In genomic region chr20:33649201-33649631, GRCh38 we compare ENCODE assay signal across 12 cellular contexts. TPM values are rescaled to one million over a fixed set of nuclear protein-coding genes. Genes with fewer than 3 reads are reported as not detected.
DNase-seq lines count a peak whose midpoint lies in the region; ATAC-seq and TF ChIP-seq lines count a peak whose summit lies in the region.
"Had no signal": no experiment of that assay in that cellular context is flagged by ENCODE, and none has a peak within 500 bp of the region (broad histone marks: within the 10 kb centered on the region; RNA-seq: fewer than 3 reads in every experiment).

No MANE protein-coding gene starts in this region.

- peaks cover 41% of the 10 kb centered on the region for H3K4me1 Mint-ChIP-seq in Calu3 (ENCODE audit: low read depth, unreplicated experiment)

- H3K27ac ChIP-seq in right cardiac atrium (ENCODE audit: low read length): no peak overlapping the region
- no peak overlapping the region for H3K27ac ChIP-seq in stomach smooth muscle (ENCODE audit: low read length)
- H3K27ac ChIP-seq: SK-N-MC had no signal

- no peak for TF ChIP-seq CTCF in Calu3 (IDR thresholded peaks at IDR 0.05; ENCODE audit: unreplicated experiment)

- H3K4me3 Mint-ChIP-seq in Calu3 (ENCODE audit: low read depth, unreplicated experiment): no peak overlapping the region
- H3K4me3 Mint-ChIP-seq: activated CD4-positive, alpha-beta T cell treated with anti-CD3 and anti-CD28 coated beads, Interleukin-2, amount 10 ng/mL, durations not matched to agents 7 days and 5 days had no signal

- peaks cover 15 to 18% of the 10 kb centered on the region in 2 donors for H3K36me3 ChIP-seq in stomach smooth muscle (ENCODE audit: control insufficient read depth in 2 of 2, insufficient read depth in 2 of 2, low read length in 2 of 2)

- no peak overlapping the region for H3K27ac Mint-ChIP-seq in Calu3 (ENCODE audit: unreplicated experiment)
- H3K27ac Mint-ChIP-seq: activated CD4-positive, alpha-beta T cell treated with anti-CD3 and anti-CD28 coated beads, Interleukin-2, amount 10 ng/mL, durations not matched to agents 7 days and 5 days had no signal

- no peak overlapping the region for H3K4me3 ChIP-seq in right cardiac atrium (ENCODE audit: low read length)
- peak overlapping the region; percentile 28 to 47 for H3K4me3 ChIP-seq in stomach smooth muscle (ENCODE audit: low read length in 2 of 2)
- H3K4me3 ChIP-seq: SK-N-MC had no signal

- H3K9me3 Mint-ChIP-seq in Calu3 (ENCODE audit: low read depth, unreplicated experiment): no peaks in the 10 kb centered on the region
- H3K9me3 Mint-ChIP-seq: activated CD4-positive, alpha-beta T cell treated with anti-CD3 and anti-CD28 coated beads, Interleukin-2, amount 10 ng/mL, durations not matched to agents 7 days and 5 days had no signal

- H3K27me3 ChIP-seq in right cardiac atrium (ENCODE audit: control insufficient read depth, insufficient read depth) (no peaks in the 10 kb centered on the region), stomach smooth muscle (ENCODE audit: control insufficient read depth in 1 of 2, insufficient read depth in 2 of 2, low read length in 2 of 2) (no peaks in the 10 kb centered on the region)

- H3K4me1 ChIP-seq in right cardiac atrium (ENCODE audit: control insufficient read depth, insufficient read depth, low read length) (peaks cover 9% of the 10 kb centered on the region), stomach smooth muscle (ENCODE audit: control insufficient read depth, insufficient read depth, low read length) (peaks cover 37% of the 10 kb centered on the region)

- H3K9me3 ChIP-seq in right cardiac atrium (ENCODE audit: control insufficient read depth, low read length) (no peaks in the 10 kb centered on the region), stomach smooth muscle (ENCODE audit: control insufficient read depth in 2 of 2, low read length in 2 of 2) (no peaks in the 10 kb centered on the region)

- intact Hi-C loops in right cardiac atrium (cut with DNase I): no loop called here
- intact Hi-C loops in Calu3 (cut with micrococcal nuclease; ENCODE audit: unreplicated experiment): no loop called here

- peaks cover 60% of the 10 kb centered on the region for H3K36me3 Mint-ChIP-seq in Calu3 (ENCODE audit: insufficient read depth, unreplicated experiment)

- DNase-seq in NCI-H2081 (lab: John Stamatoyannopoulos, UW) (peak; percentile 19 to 35), NCI-H2081 treated with DMSO at 0.1 percent for 48 hours (lab: John Stamatoyannopoulos, UW) (no peak), right cardiac atrium (peak; percentile 79 to 89 (median 89)), Calu3 (no peak), 8988T (no peak)
- no peak for DNase-seq in activated CD4-positive, alpha-beta T cell treated with anti-CD3 and anti-CD28 coated beads for 4 hours
- DNase-seq: activated CD4-positive, alpha-beta T cell treated with anti-CD3 and anti-CD28 coated beads, Interleukin-2, amount 10 ng/mL, durations not matched to agents 7 days and 5 days; NCI-H187 treated with DMSO at 0.1 percent for 48 hours had no signal

- 68% methylated on average over 17 of the region's 17 CpGs for WGBS in right cardiac atrium

- H3K9ac ChIP-seq in stomach smooth muscle (ENCODE audit: low read length in 2 of 2): peak overlapping the region in 1 of 2 donors; percentile 29

- BruUV-seq in Calu3 (replicated peaks; lab: Mats Ljungman, UMichigan): no TSS peak

- no peaks in the 10 kb centered on the region for H3K27me3 Mint-ChIP-seq in Calu3 (ENCODE audit: unreplicated experiment)
- H3K27me3 Mint-ChIP-seq: activated CD4-positive, alpha-beta T cell treated with anti-CD3 and anti-CD28 coated beads, Interleukin-2, amount 10 ng/mL, durations not matched to agents 7 days and 5 days had no signal

- CTCF ChIA-PET in Calu3 (lab: Charles Lee): interaction anchor here (0.5 kb wide), 1 partner anchor 132 kb away, joined by 3 read pairs; no protein-coding TSS in a partner anchor

- ATAC-seq in SK-N-SH treated with all-trans-retinoic acid at 6 μM for 48 hours: peak; percentile 8; the same call in 1 of the 3 replicates
- peak; percentile 56 to 63 for ATAC-seq in right cardiac atrium

TF ChIP-seq in SK-N-SH treated with all-trans-retinoic acid at 6 μM for 48 hours, 23 proteins besides CTCF, POLR2A, EP300 and RAD21:
- TF ChIP-seq ARNTL (CRISPR knock-in tag; IDR thresholded peaks at IDR 0.05; ENCODE audit: borderline replicate concordance, low read depth): no peak
- TF ChIP-seq GLIS3 (CRISPR knock-in tag; IDR thresholded peaks at IDR 0.05): no peak
- no peak for TF ChIP-seq ESRRG (CRISPR knock-in tag; IDR thresholded peaks at IDR 0.05)
- TF ChIP-seq RARB (CRISPR knock-in tag; IDR thresholded peaks at IDR 0.05): no peak
- TF ChIP-seq SNAI2 (CRISPR knock-in tag; IDR thresholded peaks at IDR 0.05): no peak
- TF ChIP-seq, protein P1, sequence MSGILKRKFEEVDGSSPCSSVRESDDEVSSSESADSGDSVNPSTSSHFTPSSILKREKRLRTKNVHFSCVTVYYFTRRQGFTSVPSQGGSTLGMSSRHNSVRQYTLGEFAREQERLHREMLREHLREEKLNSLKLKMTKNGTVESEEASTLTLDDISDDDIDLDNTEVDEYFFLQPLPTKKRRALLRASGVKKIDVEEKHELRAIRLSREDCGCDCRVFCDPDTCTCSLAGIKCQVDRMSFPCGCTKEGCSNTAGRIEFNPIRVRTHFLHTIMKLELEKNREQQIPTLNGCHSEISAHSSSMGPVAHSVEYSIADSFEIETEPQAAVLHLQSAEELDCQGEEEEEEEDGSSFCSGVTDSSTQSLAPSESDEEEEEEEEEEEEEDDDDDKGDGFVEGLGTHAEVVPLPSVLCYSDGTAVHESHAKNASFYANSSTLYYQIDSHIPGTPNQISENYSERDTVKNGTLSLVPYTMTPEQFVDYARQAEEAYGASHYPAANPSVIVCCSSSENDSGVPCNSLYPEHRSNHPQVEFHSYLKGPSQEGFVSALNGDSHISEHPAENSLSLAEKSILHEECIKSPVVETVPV (CRISPR knock-in tag; IDR thresholded peaks at IDR 0.05): no peak
- TF ChIP-seq, protein P2, sequence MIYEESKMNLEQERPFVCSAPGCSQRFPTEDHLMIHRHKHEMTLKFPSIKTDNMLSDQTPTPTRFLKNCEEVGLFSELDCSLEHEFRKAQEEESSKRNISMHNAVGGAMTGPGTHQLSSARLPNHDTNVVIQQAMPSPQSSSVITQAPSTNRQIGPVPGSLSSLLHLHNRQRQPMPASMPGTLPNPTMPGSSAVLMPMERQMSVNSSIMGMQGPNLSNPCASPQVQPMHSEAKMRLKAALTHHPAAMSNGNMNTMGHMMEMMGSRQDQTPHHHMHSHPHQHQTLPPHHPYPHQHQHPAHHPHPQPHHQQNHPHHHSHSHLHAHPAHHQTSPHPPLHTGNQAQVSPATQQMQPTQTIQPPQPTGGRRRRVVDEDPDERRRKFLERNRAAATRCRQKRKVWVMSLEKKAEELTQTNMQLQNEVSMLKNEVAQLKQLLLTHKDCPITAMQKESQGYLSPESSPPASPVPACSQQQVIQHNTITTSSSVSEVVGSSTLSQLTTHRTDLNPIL (CRISPR knock-in tag; IDR thresholded peaks at IDR 0.05; ENCODE audit: low read depth): no peak
- no peak for TF ChIP-seq OSR1 (CRISPR knock-in tag; IDR thresholded peaks at IDR 0.05)
- no peak for TF ChIP-seq ZFP30 (CRISPR knock-in tag; IDR thresholded peaks at IDR 0.05)
- no peak for TF ChIP-seq POU6F1 (CRISPR knock-in tag; IDR thresholded peaks at IDR 0.05; ENCODE audit: borderline replicate concordance, low read depth)
- no peak for TF ChIP-seq TOX (CRISPR knock-in tag; IDR thresholded peaks at IDR 0.05; ENCODE audit: borderline replicate concordance)
- no peak for TF ChIP-seq ZNF70 (CRISPR knock-in tag; IDR thresholded peaks at IDR 0.05)
- no peak for TF ChIP-seq ZNF565 (CRISPR knock-in tag; conservative IDR thresholded peaks at IDR 0.05; ENCODE audit: low read depth)
- TF ChIP-seq PPARA (CRISPR knock-in tag; IDR thresholded peaks at IDR 0.05; ENCODE audit: borderline replicate concordance): no peak
- no peak for TF ChIP-seq BACH2 (CRISPR knock-in tag; IDR thresholded peaks at IDR 0.05; ENCODE audit: borderline replicate concordance)
- no peak for TF ChIP-seq ZNF8 (CRISPR knock-in tag; IDR thresholded peaks at IDR 0.05)

RNA-seq across cellular contexts. Expression of gene C20orf144, which starts 12.9 kb away (rescaled TPM):
- not detected for total RNA-seq in right cardiac atrium
- polyA plus RNA-seq in right cardiac atrium: 0.05 TPM
- total RNA-seq in Calu3 (2022): 0.45 and 0.76 TPM in 2 replicates
- total RNA-seq: kidney epithelial cell had no signal

RNA-seq across cellular contexts. Expression of gene ACTL10, which starts 17.5 kb away (rescaled TPM):
- total RNA-seq in right cardiac atrium: under 1 TPM; 0.29 to 0.71 (median 0.32) TPM
- 0.27 TPM for polyA plus RNA-seq in right cardiac atrium
- 5.4 and 7.3 TPM in 2 replicates for total RNA-seq in Calu3 (2022)

RNA-seq across cellular contexts. Expression of gene NECAB3, which starts 25.0 kb away (rescaled TPM):
- 10 to 100 TPM; 55.4 to 61.3 (median 57.0) TPM for total RNA-seq in right cardiac atrium
- polyA plus RNA-seq in right cardiac atrium: 57.4 TPM
- 65.5 and 80.8 TPM in 2 replicates for total RNA-seq in Calu3 (2022)

RNA-seq across cellular contexts. Expression of gene E2F1, which starts 37.0 kb away (rescaled TPM):
- total RNA-seq in right cardiac atrium (1 to 10 TPM in 2 of 4 donors, under 1 TPM in 2; 0.45 to 2.2 (median 1.0) TPM), Calu3 (2022) (56.9 and 62.3 TPM in 2 replicates)
- polyA plus RNA-seq in right cardiac atrium: 0.52 TPM

Comparison
In these comparisons a context has a peak if more than half of its experiments do, and no peak if none do; other contexts are left out.
1. DNase-seq: peak in NCI-H2081 (2 of 2) and right cardiac atrium (3 of 3); none in NCI-H2081 treated with DMSO at 0.1 percent for 48 hours (single experiment), Calu3 (single experiment), 8988T (single experiment) and activated CD4-positive, alpha-beta T cell treated with anti-CD3 and anti-CD28 coated beads for 4 hours (0 of 2).